Comparison of ENCODE assay signal across 25 cellular contexts in the genomic region with DNA sequence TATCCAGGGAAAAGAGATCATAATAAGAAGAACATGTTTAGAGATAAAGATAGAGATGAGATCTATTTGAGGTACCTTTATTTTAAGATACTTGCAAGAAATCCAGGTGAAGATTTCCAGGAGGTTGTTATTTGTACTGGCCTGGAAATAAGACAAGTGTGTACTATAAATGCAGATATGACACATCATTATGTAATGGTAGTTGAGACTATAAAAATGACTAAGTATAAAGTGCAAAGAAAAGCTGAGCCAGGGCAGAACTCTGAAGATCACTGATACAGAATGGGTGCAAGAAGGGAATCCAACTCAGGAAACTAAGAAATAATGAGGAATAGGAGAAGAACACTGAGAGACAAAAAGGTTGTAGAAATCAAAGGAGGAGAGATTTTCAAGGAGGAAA.
"Had no signal": no experiment of that assay in that cellular context is flagged by ENCODE, and none has a peak within 500 bp of the region (broad histone marks: within the 10 kb centered on the region; RNA-seq: fewer than 3 reads in every experiment).

No MANE protein-coding gene starts in this region.

- H3K27me3 ChIP-seq: ascending aorta, body of pancreas had no signal

- H3K4me3 ChIP-seq: ascending aorta, body of pancreas, K562 had no signal

- DNase-seq: activated CD4-positive, alpha-beta memory T cell treated with anti-CD3 and anti-CD28 coated beads for 36 hours; activated CD4-positive, alpha-beta T cell treated with anti-CD3 and anti-CD28 coated beads, Interleukin-2, amount 10 ng/mL, durations not matched to agents 24 days and 14 days; activated CD4-positive, CD25-positive, alpha-beta regulatory T cell treated with anti-CD3 and anti-CD28 coated beads, Interleukin-2, amount 50 U/mL, for 72 hours; activated CD8-positive, alpha-beta memory T cell treated with anti-CD3 and anti-CD28 coated beads for 24 hours; activated effector memory CD4-positive, alpha-beta T cell treated with anti-CD3 and anti-CD28 coated beads, Interleukin-2, amount 50 U/mL, for 16 hours; activated naive CD4-positive, alpha-beta T cell treated with Interleukin-2 at 50 U/mL for 16 hours; activated naive CD8-positive, alpha-beta T cell treated with anti-CD3 and anti-CD28 coated beads, Interleukin-2, amount 50 U/mL, for 24 hours; activated T-cell treated with anti-CD3 and anti-CD28 coated beads, Interleukin-2, amount 50 U/mL, for 4 hours; amniotic stem cell; body of pancreas; Karpas-422; NCI-H1092; NCI-H1417; NCI-H1930; NCI-H2171; NCI-H226; NCI-H526; NCI-H82; OCI-M1; SHP77 treated with DMSO at 0.1 percent for 48 hours had no signal

- H3K36me3 ChIP-seq: ascending aorta had no signal

- FAIRE-seq: K562, RCC 7860 had no signal

- H3K4me1 ChIP-seq: ascending aorta, body of pancreas had no signal

- H3K9me3 ChIP-seq: ascending aorta, body of pancreas had no signal

- ATAC-seq: activated naive CD4-positive, alpha-beta T cell treated with anti-CD3 and anti-CD28 coated beads, Interleukin-2, amount 50 U/mL, for 72 hours; activated naive CD8-positive, alpha-beta T cell treated with anti-CD3 and anti-CD28 coated beads, Interleukin-2, amount 50 U/mL, for 24 hours; activated T-cell treated with anti-CD3 and anti-CD28 coated beads, Interleukin-2, amount 50 U/mL, for 4 hours; body of pancreas; K562; WTC11 had no signal

- H3K27ac ChIP-seq: ascending aorta, body of pancreas had no signal
